8 cellular contexts compared by ENCODE assay signal in genomic region chr17:58337126-58337599, GRCh38. TPM values are rescaled to one million over a fixed set of nuclear protein-coding genes. Genes with fewer than 3 reads are reported as not detected.
DNase-seq lines count a peak whose midpoint lies in the region; ATAC-seq, FAIRE-seq and TF ChIP-seq lines count a peak whose summit lies in the region.

No MANE protein-coding gene starts in this region.

- no peak for ATAC-seq in left lung
- no peak for ATAC-seq in HG02884 (IDR thresholded peaks at IDR 0.05; ENCODE audit: unreplicated experiment)

- peaks cover 0 to 13% of the 10 kb centered on the region in 2 donors for H3K27me3 ChIP-seq in left lung
- peaks cover 0 to 23% (median 0%) of the 10 kb centered on the region in 3 donors for H3K27me3 ChIP-seq in stomach
- no peaks in the 10 kb centered on the region for H3K27me3 ChIP-seq in PC-9 (ENCODE audit: insufficient read depth, low read depth)

- TF ChIP-seq CTCF in left lung (IDR thresholded peaks at IDR 0.05) (no peak), stomach (IDR thresholded peaks at IDR 0.05) (no peak), PC-9 (conservative IDR thresholded peaks at IDR 0.05) (no peak), D721Med (IDR thresholded peaks at IDR 0.05; ENCODE audit: insufficient read depth, missing control alignments) (no peak)

- H3K4me2 ChIP-seq in PC-9 = no peak overlapping the region

- DNase-seq in activated CD8-positive, alpha-beta memory T cell treated with anti-CD3 and anti-CD28 coated beads for 24 hours = peak; percentile 84
- no peak for DNase-seq in left lung
- no peak for DNase-seq in stomach
- no peak for DNase-seq in PC-9
- DNase-seq in D721Med (ENCODE audit: insufficient read length, low spot score) = no peak
- DNase-seq in activated gamma-delta T cell (lab: John Stamatoyannopoulos, UW) = no peak

- H3K79me2 ChIP-seq in PC-9 (ENCODE audit: low read depth) = no peaks in the 10 kb centered on the region

- H3K27ac ChIP-seq in KOPT-K1 (ENCODE audit: low read depth, low read length, poor library complexity, severe bottlenecking) (peak overlapping the region; percentile 99), left lung (peak overlapping the region; percentile 92 to 100), stomach (peak overlapping the region; percentile 83 to 93 (median 87)), PC-9 (no peak overlapping the region)

- CTCF ChIA-PET in PC-9 (lab: Charles Lee) = no interaction called here

- H3K4me3 ChIP-seq in left lung (peak overlapping the region; percentile 3 to 44), stomach (peak overlapping the region in 2 of 4 donors; percentile 14 to 19), PC-9 (no peak overlapping the region)

- TF ChIP-seq EP300 in stomach (IDR thresholded peaks at IDR 0.05) = no peak

- no peak for FAIRE-seq in D721Med (lab: Jason Lieb, UNC)

- intact Hi-C loops in left lung (cut with DNase I) = no loop called here
- intact Hi-C loops in stomach (cut with DNase I; ENCODE audit: low total_unique reads) = no loop called here
- intact Hi-C loops in PC-9 (cut with micrococcal nuclease; ENCODE audit: unreplicated experiment) = no loop called here

- H3K9me3 ChIP-seq in KOPT-K1 (ENCODE audit: insufficient read depth, low read length, poor library complexity, severe bottlenecking) (peaks cover under 1% of the 10 kb centered on the region), left lung (no peaks in the 10 kb centered on the region), stomach (no peaks in the 10 kb centered on the region), PC-9 (ENCODE audit: insufficient read depth, low read depth) (no peaks in the 10 kb centered on the region)

- TF ChIP-seq POLR2A in stomach (IDR thresholded peaks at IDR 0.05) = no peak

- WGBS in stomach, 5 donors = 41 to 54% (median 52%) methylated on average over 7 of the region's 7 CpGs

- no peaks in the 10 kb centered on the region for H4K20me1 ChIP-seq in PC-9 (ENCODE audit: insufficient read depth)

- H3K36me3 ChIP-seq in KOPT-K1 (ENCODE audit: insufficient read depth, low read length) = peaks cover 9% of the 10 kb centered on the region
- H3K36me3 ChIP-seq in left lung = no peaks in the 10 kb centered on the region
- H3K36me3 ChIP-seq in stomach = no peaks in the 10 kb centered on the region
- H3K36me3 ChIP-seq in PC-9 (ENCODE audit: low read depth) = no peaks in the 10 kb centered on the region

- BruUV-seq in PC-9 (replicated peaks; lab: Mats Ljungman, UMichigan) = no TSS peak

- H3K4me1 ChIP-seq in left lung (peaks cover 15 to 85% of the 10 kb centered on the region in 2 donors), stomach (peaks cover 10 to 83% (median 30%) of the 10 kb centered on the region in 4 donors), PC-9 (replicated peaks; ENCODE audit: insufficient read depth) (no peaks in the 10 kb centered on the region)

- H2AFZ ChIP-seq in PC-9 = no peak overlapping the region

- POLR2A ChIA-PET in PC-9 (lab: Charles Lee; ENCODE audit: unreplicated experiment) = no interaction called here

- H3F3A ChIP-seq in PC-9 (ENCODE audit: insufficient read depth, low read depth) = peaks cover 6% of the 10 kb centered on the region; the same call in 1 of the 2 replicates

- H3K9me2 ChIP-seq in PC-9 (ENCODE audit: insufficient read depth) = no peaks in the 10 kb centered on the region

RNA-seq across cellular contexts. Expression of gene TSPOAP1, which starts 8.6 kb away (rescaled TPM):
- total RNA-seq in left lung = 10 to 100 TPM in 1 of 2 donors, 1 to 10 TPM in 1; 7.9 to 10.2 TPM
- 10 to 100 TPM in 3 of 5 donors, 1 to 10 TPM in 1, not detected in 1; 9.0 to 68.8 (median 16.3) TPM for total RNA-seq in stomach
- 10 to 100 TPM in 1 of 3 donors, 1 to 10 TPM in 2; 6.5 to 26.0 (median 8.9) TPM for polyA plus RNA-seq in stomach
- total RNA-seq in PC-9 (2021) = 0.15 and 0.18 TPM in 2 replicates

RNA-seq across cellular contexts. Expression of gene SUPT4H1, which starts 14.8 kb away (rescaled TPM):
- total RNA-seq in left lung = 10 to 100 TPM; 68.4 to 69.0 TPM
- total RNA-seq in stomach = 10 to 100 TPM in 3 of 5 donors, 1 to 10 TPM in 2; 6.7 to 51.1 (median 23.3) TPM
- 10 to 100 TPM; 68.9 to 80.9 (median 78.2) TPM for polyA plus RNA-seq in stomach
- total RNA-seq in PC-9 (2021) = 72.2 and 74.8 TPM in 2 replicates

RNA-seq across cellular contexts. Expression of gene MPO, which starts 56.4 kb away (rescaled TPM):
- total RNA-seq in left lung (1 to 10 TPM; 1.0 to 1.5 TPM), stomach (1 to 10 TPM in 1 of 5 donors, not detected in 4; 7.7 TPM), PC-9 (2021) (not detected in 2 replicates)
- under 1 TPM in 2 of 3 donors, not detected in 1; 0.03 to 0.46 TPM for polyA plus RNA-seq in stomach
